ENCODE assay signal across 2 cellular contexts in the genomic region with DNA sequence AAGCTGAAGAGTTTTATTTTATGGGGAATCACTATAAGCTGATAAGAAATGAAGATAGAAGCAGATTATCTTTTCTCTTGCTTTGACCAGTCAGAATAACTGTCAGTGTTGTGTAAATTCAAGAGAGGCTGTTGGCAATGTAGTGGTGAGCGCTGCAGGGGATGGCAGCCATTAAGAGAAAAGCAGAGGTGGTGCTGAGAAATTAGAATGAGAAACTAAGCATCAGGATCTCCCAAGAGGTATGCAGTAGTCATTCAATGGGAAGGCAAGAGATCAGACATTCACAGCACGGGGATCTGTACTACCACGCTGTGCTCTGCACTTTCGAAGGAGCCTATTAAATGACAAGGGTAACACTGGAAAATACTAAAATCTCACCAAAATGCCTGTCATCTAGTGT.
TF ChIP-seq lines count a peak whose summit lies in the region.

No MANE protein-coding gene starts in this region.

TF ChIP-seq in H1, 55 proteins besides CTCF, POLR2A, EP300 and RAD21:
- no peak for TF ChIP-seq FOSL1 (IDR thresholded peaks at IDR 0.05; ENCODE audit: insufficient read depth, low read depth, low read length)
- peak; percentile 86 for TF ChIP-seq YY1 (IDR thresholded peaks at IDR 0.05; ENCODE audit: low read depth, low read length)
- peak; percentile 36 for TF ChIP-seq NANOG (IDR thresholded peaks at IDR 0.05; ENCODE audit: insufficient read depth, low read depth, low read length, poor library complexity, severe bottlenecking)
- TF ChIP-seq CHD2 (IDR thresholded peaks at IDR 0.05; ENCODE audit: low read length): no peak
- no peak for TF ChIP-seq SAP30 (IDR thresholded peaks at IDR 0.05; ENCODE audit: insufficient read depth, insufficient replicate concordance, low read length)
- no peak for TF ChIP-seq MAFK (IDR thresholded peaks at IDR 0.05; ENCODE audit: low read depth, low read length)
- TF ChIP-seq CBX5 (IDR thresholded peaks at IDR 0.05; ENCODE audit: low read depth, low read length): no peak
- TF ChIP-seq TEAD4 (IDR thresholded peaks at IDR 0.05; ENCODE audit: low read depth, low read length): no peak

TF ChIP-seq in neural cell, 6 proteins besides CTCF, POLR2A, EP300 and RAD21:
- no peak for TF ChIP-seq SMC3 (conservative IDR thresholded peaks at IDR 0.05; ENCODE audit: poor library complexity)
- no peak for TF ChIP-seq TAF1 (IDR thresholded peaks at IDR 0.05; ENCODE audit: low read depth)
- TF ChIP-seq, protein P1, sequence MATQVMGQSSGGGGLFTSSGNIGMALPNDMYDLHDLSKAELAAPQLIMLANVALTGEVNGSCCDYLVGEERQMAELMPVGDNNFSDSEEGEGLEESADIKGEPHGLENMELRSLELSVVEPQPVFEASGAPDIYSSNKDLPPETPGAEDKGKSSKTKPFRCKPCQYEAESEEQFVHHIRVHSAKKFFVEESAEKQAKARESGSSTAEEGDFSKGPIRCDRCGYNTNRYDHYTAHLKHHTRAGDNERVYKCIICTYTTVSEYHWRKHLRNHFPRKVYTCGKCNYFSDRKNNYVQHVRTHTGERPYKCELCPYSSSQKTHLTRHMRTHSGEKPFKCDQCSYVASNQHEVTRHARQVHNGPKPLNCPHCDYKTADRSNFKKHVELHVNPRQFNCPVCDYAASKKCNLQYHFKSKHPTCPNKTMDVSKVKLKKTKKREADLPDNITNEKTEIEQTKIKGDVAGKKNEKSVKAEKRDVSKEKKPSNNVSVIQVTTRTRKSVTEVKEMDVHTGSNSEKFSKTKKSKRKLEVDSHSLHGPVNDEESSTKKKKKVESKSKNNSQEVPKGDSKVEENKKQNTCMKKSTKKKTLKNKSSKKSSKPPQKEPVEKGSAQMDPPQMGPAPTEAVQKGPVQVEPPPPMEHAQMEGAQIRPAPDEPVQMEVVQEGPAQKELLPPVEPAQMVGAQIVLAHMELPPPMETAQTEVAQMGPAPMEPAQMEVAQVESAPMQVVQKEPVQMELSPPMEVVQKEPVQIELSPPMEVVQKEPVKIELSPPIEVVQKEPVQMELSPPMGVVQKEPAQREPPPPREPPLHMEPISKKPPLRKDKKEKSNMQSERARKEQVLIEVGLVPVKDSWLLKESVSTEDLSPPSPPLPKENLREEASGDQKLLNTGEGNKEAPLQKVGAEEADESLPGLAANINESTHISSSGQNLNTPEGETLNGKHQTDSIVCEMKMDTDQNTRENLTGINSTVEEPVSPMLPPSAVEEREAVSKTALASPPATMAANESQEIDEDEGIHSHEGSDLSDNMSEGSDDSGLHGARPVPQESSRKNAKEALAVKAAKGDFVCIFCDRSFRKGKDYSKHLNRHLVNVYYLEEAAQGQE (IDR thresholded peaks at IDR 0.05; ENCODE audit: borderline replicate concordance): no peak
- no peak for TF ChIP-seq EZH2 (IDR thresholded peaks at IDR 0.05; ENCODE audit: borderline replicate concordance, insufficient read depth, low read length, poor library complexity, severe bottlenecking)
- peak; percentile 30 for TF ChIP-seq POLR2AphosphoS5 (IDR thresholded peaks at IDR 0.05)
